20 cellular contexts compared by ENCODE assay signal in genomic region chr4:95660719-95661118, GRCh38.
"Had no signal": no experiment of that assay in that cellular context is flagged by ENCODE, and none has a peak within 500 bp of the region (broad histone marks: within the 10 kb centered on the region; RNA-seq: fewer than 3 reads in every experiment).

No MANE protein-coding gene starts in this region.

- DNase-seq: dorsolateral prefrontal cortex; effector CD4-positive, alpha-beta T cell; foreskin keratinocyte; glutamatergic neuron; heart right ventricle; hippocampal formation; left colon; left ventricle myocardium superior; lower lobe of right lung; natural killer cell; right cardiac atrium; sigmoid colon; stimulated activated CD4-positive, alpha-beta T cell treated with anti-CD3 and anti-CD28 coated beads, Interleukin-2, amount 100 ng/mL, for 24 hours; stimulated activated CD4-positive, alpha-beta T cell treated with anti-CD3 and anti-CD28 coated beads, Interleukin-4, amount 100 ng/mL, for 4 hours; stimulated activated naive CD8-positive, alpha-beta T cell treated with anti-CD3 and anti-CD28 coated beads, Interleukin-15, Interleukin-2, amounts not matched to agents 100 U/mL and 50 U/mL, for 24 hours; substantia nigra; testis; tibial artery had no signal

- ATAC-seq: foreskin keratinocyte; gastroesophageal sphincter; heart right ventricle; left colon; left ventricle myocardium superior; lower lobe of right lung; natural killer cell; right cardiac atrium; stimulated activated memory B cell treated with anti-CD40 and anti-IgM and Interleukin-4, amounts not matched to agents 10 μg/mL and 1 μg/mL and 100 μg/mL, for 72 hours; stimulated activated naive CD8-positive, alpha-beta T cell treated with anti-CD3 and anti-CD28 coated beads, Interleukin-15, Interleukin-2, amounts not matched to agents 100 U/mL and 50 U/mL, for 24 hours had no signal
